Comparison of ENCODE assay signal across 31 cellular contexts in genomic region chr19:51698296-51698695, GRCh38. TPM values are rescaled to one million over a fixed set of nuclear protein-coding genes. Genes with fewer than 3 reads are reported as not detected.
DNase-seq lines count a peak whose midpoint lies in the region; ATAC-seq and TF ChIP-seq lines count a peak whose summit lies in the region.
"Had no signal": no experiment of that assay in that cellular context is flagged by ENCODE, and none has a peak within 500 bp of the region (broad histone marks: within the 10 kb centered on the region; RNA-seq: fewer than 3 reads in every experiment).

No MANE protein-coding gene starts in this region.

- TF ChIP-seq CTCF in lower lobe of right lung (IDR thresholded peaks at IDR 0.05): no peak

- ATAC-seq in HG03108 (IDR thresholded peaks at IDR 0.05; ENCODE audit: unreplicated experiment) (no peak), lower lobe of right lung (no peak)
- ATAC-seq: naive thymus-derived CD8-positive, alpha-beta T cell; psoas muscle; stimulated activated naive CD8-positive, alpha-beta T cell treated with anti-CD3 and anti-CD28 coated beads, Interleukin-15, amount 100 ng/mL, for 72 hours had no signal

- intact Hi-C loops in lower lobe of right lung (cut with DNase I): no loop called here

- peak; percentile 37 for DNase-seq in Daoy (ENCODE audit: low read depth)
- DNase-seq in HT1080 (ENCODE audit: low read depth): peak; percentile 56
- DNase-seq in amniotic epithelial cell (ENCODE audit: low read depth): peak; percentile 73
- peak; percentile 67 for DNase-seq in iris pigment epithelial cell (ENCODE audit: low read depth)
- DNase-seq in cortex of kidney (lab: John Stamatoyannopoulos, UW): no peak
- DNase-seq in lower lobe of right lung: no peak
- no peak for DNase-seq in islet precursor cell
- DNase-seq: activated CD4-positive, CD25-positive, alpha-beta regulatory T cell; activated naive CD4-positive, alpha-beta T cell treated with anti-CD3 and anti-CD28 coated beads, Interleukin-2, amount 10 ng/mL, durations not matched to agents 7 days and 5 days; amygdala; BE2C; CD8-positive, alpha-beta memory T cell; DMS 273 treated with DMSO at 0.1 percent for 48 hours; endodermal cell; H9; KG1; midbrain; naive thymus-derived CD8-positive, alpha-beta T cell; NCI-H1436 treated with DMSO at 0.1 percent for 48 hours; NCI-H524 treated with DMSO at 0.1 percent for 48 hours; nucleus accumbens; PC-9; psoas muscle; SIG-M5; stimulated activated naive CD8-positive, alpha-beta T cell treated with anti-CD3 and anti-CD28 coated beads, Interleukin-15, amount 100 ng/mL, for 72 hours; thyroid gland had no signal

- H3K27me3 ChIP-seq in lower lobe of right lung (ENCODE audit: low read depth): no peaks in the 10 kb centered on the region
- H3K27me3 ChIP-seq: BE2C, esophagus muscularis mucosa, thyroid gland had no signal

- H3K27ac ChIP-seq in lower lobe of right lung: no peak overlapping the region
- H3K27ac ChIP-seq: coronary artery, esophagus muscularis mucosa, PC-9, psoas muscle, thyroid gland had no signal

- H3K36me3 ChIP-seq in lower lobe of right lung: peaks cover 56% of the 10 kb centered on the region

- no peaks in the 10 kb centered on the region for H3K9me3 ChIP-seq in lower lobe of right lung
- H3K9me3 ChIP-seq: BE2C, esophagus muscularis mucosa, psoas muscle, thyroid gland had no signal

- H3K4me3 ChIP-seq in lower lobe of right lung: no peak overlapping the region
- H3K4me3 ChIP-seq: coronary artery, esophagus muscularis mucosa, PC-9, psoas muscle, thyroid gland had no signal

- H3K4me1 ChIP-seq in lower lobe of right lung: peaks cover 17% of the 10 kb centered on the region
- H3K4me1 ChIP-seq: BE2C had no signal

RNA-seq across cellular contexts. Expression of gene SPACA6, which starts 5.2 kb away (rescaled TPM):
- total RNA-seq in Daoy (2014; rRNA removed; shearing (Covaris generic)): 2.8 and 3.6 TPM in 2 replicates
- total RNA-seq in HT1080 (2014; rRNA removed; shearing (Covaris generic)): 6.5 and 9.1 TPM in 2 replicates
- polyA plus RNA-seq in HT1080 (2015; cell fraction: cytosol; rRNA removed): 3.9 and 9.9 TPM in 2 replicates
- polyA plus RNA-seq in HT1080 (2015; cell fraction: nucleus; rRNA removed): 42.7 and 53.8 TPM in 2 replicates
- 19.8 TPM for total RNA-seq in lower lobe of right lung

RNA-seq across cellular contexts. Expression of gene HAS1, which starts 25.5 kb away (rescaled TPM):
- not detected in 2 replicates for total RNA-seq in Daoy (2014; rRNA removed; shearing (Covaris generic))
- total RNA-seq in HT1080 (2014; rRNA removed; shearing (Covaris generic)): not detected in 2 replicates
- polyA plus RNA-seq in HT1080 (2015; cell fraction: cytosol; rRNA removed): not detected in 2 replicates
- polyA plus RNA-seq in HT1080 (2015; cell fraction: nucleus; rRNA removed): not detected in 2 replicates
- total RNA-seq in lower lobe of right lung: not detected
- total RNA-seq: A673; CD8-positive, alpha-beta memory T cell; naive thymus-derived CD8-positive, alpha-beta T cell; PC-9 had no signal
- polyA plus RNA-seq: CD8-positive, alpha-beta memory T cell had no signal

RNA-seq across cellular contexts. Expression of gene SIGLEC14, which starts 51.7 kb away (rescaled TPM):
- 0.18 and 0.34 TPM in 2 replicates for total RNA-seq in Daoy (2014; rRNA removed; shearing (Covaris generic))
- total RNA-seq in HT1080 (2014; rRNA removed; shearing (Covaris generic)): 1.4 and 1.8 TPM in 2 replicates
- polyA plus RNA-seq in HT1080 (2015; cell fraction: cytosol; rRNA removed): 0.50 and 0.90 TPM in 2 replicates
- polyA plus RNA-seq in HT1080 (2015; cell fraction: nucleus; rRNA removed): 0.12 and 0.45 TPM in 2 replicates
- 20.3 TPM for total RNA-seq in lower lobe of right lung
- total RNA-seq: A673, endodermal cell, H9, PC-9, skeletal muscle tissue had no signal
- polyA plus RNA-seq: CD8-positive, alpha-beta memory T cell had no signal

RNA-seq across cellular contexts. Expression of gene FPR1, which starts 53.4 kb away (rescaled TPM):
- total RNA-seq in Daoy (2014; rRNA removed; shearing (Covaris generic)): 0.74 and 2.9 TPM in 2 replicates
- 0.57 and 0.98 TPM in 2 replicates for total RNA-seq in HT1080 (2014; rRNA removed; shearing (Covaris generic))
- 0.43 and 2.0 TPM in 2 replicates for polyA plus RNA-seq in HT1080 (2015; cell fraction: cytosol; rRNA removed)
- 1.2 and 1.5 TPM in 2 replicates for polyA plus RNA-seq in HT1080 (2015; cell fraction: nucleus; rRNA removed)
- total RNA-seq in lower lobe of right lung: 105 TPM
- total RNA-seq: A673; CD8-positive, alpha-beta memory T cell; endodermal cell; H9; naive thymus-derived CD8-positive, alpha-beta T cell; PC-9 had no signal
- polyA plus RNA-seq: CD8-positive, alpha-beta memory T cell had no signal

Comparison
In these comparisons a context has a peak if more than half of its experiments do, and no peak if none do; other contexts are left out.
1. DNase-seq: peak in Daoy (single experiment), HT1080 (single experiment), amniotic epithelial cell (single experiment) and iris pigment epithelial cell (single experiment); none in cortex of kidney (single experiment), lower lobe of right lung (single experiment) and islet precursor cell (single experiment).